In genomic region chr3:145820175-145820574, GRCh38 we compare ENCODE assay signal across 21 cellular contexts.
"Had no signal": no experiment of that assay in that cellular context is flagged by ENCODE, and none has a peak within 500 bp of the region (broad histone marks: within the 10 kb centered on the region; RNA-seq: fewer than 3 reads in every experiment).

No MANE protein-coding gene starts in this region.

- H3K36me3 Mint-ChIP-seq: T-cell had no signal

- H3K4me3 Mint-ChIP-seq: T-cell had no signal

- ATAC-seq: Panc1, PC-3, T-cell had no signal

- H3K4me1 Mint-ChIP-seq: T-cell had no signal

- DNase-seq: KBM-7; MM.1S; NCI-H1092 treated with DMSO at 0.1 percent for 48 hours; NCI-H1436; NCI-H187; NCI-H2029; NCI-H2081 treated with DMSO at 0.1 percent for 48 hours; NCI-H2171; NCI-H226; NCI-H446; NCI-H510A; NCI-H524 treated with DMSO at 0.1 percent for 48 hours; NCI-H69; NCI-H774; NK-92 treated with Interleukin-12 subunit alpha and Interleukin-12 subunit beta, amount 100 ng/mL, for 24 hours; PC-3; SHP77; SK-N-SH; SW 1271; T-cell had no signal

- H3K27me3 Mint-ChIP-seq: T-cell had no signal

- H3K27ac Mint-ChIP-seq: T-cell had no signal
